Comparison of ENCODE assay signal across 2 cellular contexts in genomic region chr1:1877852-1878436, GRCh38.
A peak's percentile ranks its signal among the peaks of the same experiment; 100 is the strongest.
TF ChIP-seq lines count a peak whose summit lies in the region.

No MANE protein-coding gene starts in this region.

TF ChIP-seq in HEK293, 187 proteins besides CTCF, POLR2A, EP300 and RAD21:
- no peak for TF ChIP-seq ZNF521 (tag by site-specific recombination; IDR thresholded peaks at IDR 0.05)
- no peak for TF ChIP-seq ZNF16 (tag by site-specific recombination; IDR thresholded peaks at IDR 0.05; ENCODE audit: low read depth)
- TF ChIP-seq ZFP3 (tag by site-specific recombination; IDR thresholded peaks at IDR 0.05; ENCODE audit: low read depth): no peak
- TF ChIP-seq ZNF600 (tag by site-specific recombination; IDR thresholded peaks at IDR 0.05): 0 out of 2 replicates have a peak, but pooled peaks have one; percentile 21
- no peak for TF ChIP-seq YY1 (tag by site-specific recombination; IDR thresholded peaks at IDR 0.05)
- TF ChIP-seq ATF2 (tag by site-specific recombination; IDR thresholded peaks at IDR 0.05; ENCODE audit: low read depth): no peak
- TF ChIP-seq TRIM28 (IDR thresholded peaks at IDR 0.05; ENCODE audit: borderline replicate concordance, low read length): peak; percentile 59

TF ChIP-seq in K562, 482 proteins besides CTCF, POLR2A, EP300 and RAD21:
- peak; percentile 9 for TF ChIP-seq ZFP36 (IDR thresholded peaks at IDR 0.05; ENCODE audit: low read depth, low read length, partially characterized antibody)
- no peak for TF ChIP-seq TAF1 (IDR thresholded peaks at IDR 0.05; ENCODE audit: control insufficient read depth, extremely low read depth, insufficient read depth, low read length, severe bottlenecking)
